10 cellular contexts compared by ENCODE assay signal in genomic region chr7:150357771-150358427, GRCh38. TPM values are rescaled to one million over a fixed set of nuclear protein-coding genes. Genes with fewer than 3 reads are reported as not detected.
A peak's percentile ranks its signal among the peaks of the same experiment; 100 is the strongest.
DNase-seq lines count a peak whose midpoint lies in the region; ATAC-seq and TF ChIP-seq lines count a peak whose summit lies in the region.
"Had no signal": no experiment of that assay in that cellular context is flagged by ENCODE, and none has a peak within 500 bp of the region (broad histone marks: within the 10 kb centered on the region; RNA-seq: fewer than 3 reads in every experiment).

No MANE protein-coding gene starts in this region.

- no peak overlapping the region for H3K23ac ChIP-seq in mesendoderm (ENCODE audit: low read length)

- H3K9ac ChIP-seq in mesendoderm (ENCODE audit: low read length) = no peak overlapping the region

- no peaks in the 10 kb centered on the region for H3K9me2 ChIP-seq in GM23338 (ENCODE audit: insufficient read depth)

- H3K27ac Mint-ChIP-seq in GM23338 = no peak overlapping the region

- no peak overlapping the region for H3K56ac ChIP-seq in mesendoderm (ENCODE audit: low read length)

- peak; percentile 5 for TF ChIP-seq CTCF in GM06990 (IDR thresholded peaks at IDR 0.05; ENCODE audit: insufficient read depth, low read length, poor library complexity, severe bottlenecking)
- peak; percentile 35 to 64 for TF ChIP-seq CTCF in GM23338 (conservative IDR thresholded peaks at IDR 0.05; ENCODE audit: low read depth in 2 of 2)

- H4K5ac ChIP-seq in mesendoderm (ENCODE audit: low read length) = no peak overlapping the region

- H2AFZ ChIP-seq in GM23338 = 0 out of 2 replicates have a peak overlapping the region, but pooled peaks have one; percentile 76

- no peak for DNase-seq in GM06990 (ENCODE audit: extremely low read depth, insufficient read length)
- DNase-seq in GM23338 (ENCODE audit: low spot score) = no peak
- DNase-seq in RKO (ENCODE audit: low spot score) = peak; percentile 83
- DNase-seq in mesendoderm = peak; percentile 57
- DNase-seq in ureter (ENCODE audit: low spot score) = no peak
- DNase-seq in hepatic stellate cell (ENCODE audit: low spot score) = no peak
- no peak for DNase-seq in Kasumi-1 (lab: John Stamatoyannopoulos, UW)
- DNase-seq in NCI-H748 (lab: John Stamatoyannopoulos, UW; ENCODE audit: unreplicated experiment) = no peak

- no peak overlapping the region for H4K8ac ChIP-seq in mesendoderm (ENCODE audit: low read depth, low read length)

- H3K36me3 ChIP-seq in GM06990 (ENCODE audit: control insufficient read depth, insufficient read depth, low read length) (no peaks in the 10 kb centered on the region), GM23338 (ENCODE audit: insufficient read depth) (no peaks in the 10 kb centered on the region; the same call in 1 of the 2 replicates), mesendoderm (ENCODE audit: control insufficient read depth, insufficient read depth, low read length) (no peaks in the 10 kb centered on the region)
- H3K36me3 ChIP-seq: Peyer's patch had no signal

- H3K4me3 ChIP-seq in GM06990 (replicated peaks; ENCODE audit: low read depth, low read length) (no peak overlapping the region), GM23338 (no peak overlapping the region), mesendoderm (ENCODE audit: low read length) (no peak overlapping the region)

- H3K27me3 ChIP-seq in GM06990 (replicated peaks; ENCODE audit: control insufficient read depth, insufficient read depth, low read length) (no peaks in the 10 kb centered on the region), GM23338 (ENCODE audit: insufficient read depth) (no peaks in the 10 kb centered on the region), mesendoderm (ENCODE audit: insufficient read depth, low read length, poor library complexity) (no peaks in the 10 kb centered on the region)
- H3K27me3 ChIP-seq: Peyer's patch had no signal

- H2BK15ac ChIP-seq in mesendoderm (replicated peaks; ENCODE audit: low read depth) = no peak overlapping the region

- H3K4me2 ChIP-seq in GM23338 (peak overlapping the region; percentile 40; the same call in 1 of the 2 replicates), mesendoderm (ENCODE audit: low read length) (no peak overlapping the region)

- no peak overlapping the region for H2BK5ac ChIP-seq in mesendoderm (ENCODE audit: low read length)

- no peak overlapping the region for H2AK5ac ChIP-seq in mesendoderm (ENCODE audit: low read length)

- H3K9me3 Mint-ChIP-seq in GM23338 = no peaks in the 10 kb centered on the region; the same call in 2 of the 3 replicates

- H3K4me3 Mint-ChIP-seq in GM23338 = no peak overlapping the region

- peaks cover 21% of the 10 kb centered on the region for H3F3A ChIP-seq in GM23338 (replicated peaks; ENCODE audit: low read depth)

- no peak overlapping the region for H3K18ac ChIP-seq in mesendoderm (ENCODE audit: low read length)

- no peak overlapping the region for H3K4ac ChIP-seq in mesendoderm (ENCODE audit: low read depth, low read length)

- peaks cover 39% of the 10 kb centered on the region for H3K4me1 Mint-ChIP-seq in GM23338

- peak; percentile 74 for ATAC-seq in GM23338

- peaks cover 5% of the 10 kb centered on the region for H3K27me3 Mint-ChIP-seq in GM23338 (ENCODE audit: insufficient read depth, low read depth, poor library complexity)

- no peaks in the 10 kb centered on the region for H3K79me1 ChIP-seq in mesendoderm (ENCODE audit: low read length)

- H3K79me2 ChIP-seq in GM23338 (replicated peaks; ENCODE audit: insufficient read depth) (no peaks in the 10 kb centered on the region), mesendoderm (ENCODE audit: control insufficient read depth, insufficient read depth, low read length) (no peaks in the 10 kb centered on the region)

- H3K4me1 ChIP-seq in GM23338 (ENCODE audit: insufficient read depth) (peaks cover 36% of the 10 kb centered on the region), mesendoderm (ENCODE audit: control insufficient read depth, low read depth, low read length) (no peaks in the 10 kb centered on the region)

- no peak overlapping the region for H3K27ac ChIP-seq in GM23338 (ENCODE audit: low read depth)
- H3K27ac ChIP-seq in mesendoderm (ENCODE audit: low read depth, low read length) = no peak overlapping the region

- WGBS in mesendoderm (ENCODE audit: extremely low coverage, insufficient coverage, low lambda C conversion rate) = no CpG with 5 or more reads among the region's 13 CpGs

- no peaks in the 10 kb centered on the region for H4K20me1 ChIP-seq in GM23338 (replicated peaks; ENCODE audit: insufficient read depth)

- H2BK120ac ChIP-seq in mesendoderm (ENCODE audit: low read depth, low read length) = no peak overlapping the region

- H3K36me3 Mint-ChIP-seq in GM23338 (ENCODE audit: low read depth) = no peaks in the 10 kb centered on the region; the same call in 2 of the 3 replicates

TF ChIP-seq in GM23338, 12 proteins besides CTCF, POLR2A, EP300 and RAD21 (continues in another document):
- TF ChIP-seq NANOG (IDR thresholded peaks at IDR 0.05; ENCODE audit: borderline replicate concordance) (no peak), EZH2 (IDR thresholded peaks at IDR 0.05; ENCODE audit: low read depth, unreplicated experiment) (no peak), CREB1 (CRISPR knock-in tag; IDR thresholded peaks at IDR 0.05; ENCODE audit: low read depth) (no peak), REST (IDR thresholded peaks at IDR 0.05; ENCODE audit: unreplicated experiment) (no peak)

RNA-seq across cellular contexts. Expression of gene REPIN1, which starts 10.7 kb away (rescaled TPM):
- total RNA-seq in GM23338 (2014; rRNA removed; shearing (Covaris generic)) = 143 and 156 TPM in 2 replicates
- 29.2 and 29.8 TPM in 2 replicates for polyA plus RNA-seq in GM23338 (2016; fragmentation: Nextera tagmentation; extraction: Ambion mirVana)
- 47.8 TPM for polyA plus RNA-seq in mesendoderm (2013, experiment 1 of 2)
- polyA plus RNA-seq in mesendoderm (2013, experiment 2 of 2) = 51.6 TPM
- total RNA-seq in ureter = 117 TPM

RNA-seq across cellular contexts. Expression of gene RARRES2, which starts 16.5 kb away (rescaled TPM):
- 164 and 169 TPM in 2 replicates for total RNA-seq in GM23338 (2014; rRNA removed; shearing (Covaris generic))
- polyA plus RNA-seq in GM23338 (2016; fragmentation: Nextera tagmentation; extraction: Ambion mirVana) = 314 and 317 TPM in 2 replicates
- polyA plus RNA-seq in mesendoderm (2013, experiment 1 of 2) = 54.9 TPM
- polyA plus RNA-seq in mesendoderm (2013, experiment 2 of 2) = 57.8 TPM
- total RNA-seq in ureter = 91.0 TPM

RNA-seq across cellular contexts. Expression of gene ZNF775, which starts 21.2 kb away (rescaled TPM):
- total RNA-seq in GM23338 (2014; rRNA removed; shearing (Covaris generic)) = 35.2 and 38.2 TPM in 2 replicates
- 4.5 and 6.7 TPM in 2 replicates for polyA plus RNA-seq in GM23338 (2016; fragmentation: Nextera tagmentation; extraction: Ambion mirVana)
- polyA plus RNA-seq in mesendoderm (2013, experiment 1 of 2) = 4.2 TPM
- polyA plus RNA-seq in mesendoderm (2013, experiment 2 of 2) = 4.2 TPM
- 3.6 TPM for total RNA-seq in ureter

RNA-seq across cellular contexts. Expression of gene ACTR3C, which starts 34.6 kb away (rescaled TPM):
- 1.5 and 5.8 TPM in 2 replicates for total RNA-seq in GM23338 (2014; rRNA removed; shearing (Covaris generic))
- 1.8 and 3.5 TPM in 2 replicates for polyA plus RNA-seq in GM23338 (2016; fragmentation: Nextera tagmentation; extraction: Ambion mirVana)
- not detected for polyA plus RNA-seq in mesendoderm (2013, experiment 1 of 2)
- 0.06 TPM for polyA plus RNA-seq in mesendoderm (2013, experiment 2 of 2)
- 18.2 TPM for total RNA-seq in ureter
- polyA plus RNA-seq: neural cell had no signal

RNA-seq across cellular contexts. Expression of gene LRRC61, which starts 34.7 kb away (rescaled TPM):
- total RNA-seq in GM23338 (2014; rRNA removed; shearing (Covaris generic)) = 67.6 and 75.2 TPM in 2 replicates
- polyA plus RNA-seq in GM23338 (2016; fragmentation: Nextera tagmentation; extraction: Ambion mirVana) = 29.7 and 34.7 TPM in 2 replicates
- polyA plus RNA-seq in mesendoderm (2013, experiment 1 of 2) = 0.42 TPM
- polyA plus RNA-seq in mesendoderm (2013, experiment 2 of 2) = 0.27 TPM
- 14.1 TPM for total RNA-seq in ureter

Comparison
In these comparisons a context has a peak if more than half of its experiments do, and no peak if none do; other contexts are left out.
1. DNase-seq: peak in RKO (single experiment) and mesendoderm (single experiment); none in GM06990 (single experiment), GM23338 (single experiment), ureter (single experiment), hepatic stellate cell (single experiment), Kasumi-1 (0 of 2) and NCI-H748 (single experiment).